ENCODE assay signal across 11 cellular contexts in the genomic region with DNA sequence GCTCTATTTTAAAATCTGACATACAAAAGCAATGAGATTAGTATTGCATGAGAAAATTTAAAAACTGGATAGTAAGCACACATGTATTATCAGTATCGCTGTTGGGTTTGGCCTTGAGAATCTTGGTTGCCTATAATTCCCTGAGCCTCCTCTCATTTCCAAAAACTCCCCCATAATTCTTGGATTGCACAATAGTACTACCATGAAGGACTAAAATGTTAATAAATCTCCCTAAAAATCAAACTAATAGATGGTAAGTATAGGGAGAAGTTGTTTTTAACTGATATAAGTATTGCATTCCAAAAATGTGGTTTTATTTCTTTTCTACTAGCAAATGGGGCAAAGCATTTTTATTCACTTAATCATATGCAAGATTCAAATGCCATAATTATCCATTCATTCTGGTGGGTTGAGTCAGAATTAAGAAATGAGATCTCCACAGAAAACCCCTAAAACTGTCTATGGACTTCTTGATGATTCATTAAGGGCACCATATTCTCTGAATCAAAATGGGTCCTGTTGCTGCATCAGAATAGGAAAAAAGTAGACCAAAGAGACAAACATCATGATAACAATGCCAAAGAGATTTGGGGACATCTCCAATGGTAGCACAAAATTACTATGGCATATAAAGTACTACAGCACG. TPM values are rescaled to one million over a fixed set of nuclear protein-coding genes. Genes with fewer than 3 reads are reported as not detected.
A peak's percentile ranks its signal among the peaks of the same experiment; 100 is the strongest.
DNase-seq lines count a peak whose midpoint lies in the region; ATAC-seq and FAIRE-seq lines count a peak whose summit lies in the region.
"Had no signal": no experiment of that assay in that cellular context is flagged by ENCODE, and none has a peak within 500 bp of the region (broad histone marks: within the 10 kb centered on the region; RNA-seq: fewer than 3 reads in every experiment).

No MANE protein-coding gene starts in this region.

- no peaks in the 10 kb centered on the region for H3K36me3 Mint-ChIP-seq in activated naive CD8-positive, alpha-beta T cell treated with anti-CD3 and anti-CD28 coated beads, Interleukin-2, amount 50 U/mL, for 24 hours (ENCODE audit: low read depth)
- peaks cover 20% of the 10 kb centered on the region for H3K36me3 Mint-ChIP-seq in T-cell

- intact Hi-C loops in Right ventricle myocardium superior (cut with DNase I) = no loop called here

- peak; percentile 93 for DNase-seq in GM04503 (ENCODE audit: low read depth)
- DNase-seq in activated naive CD8-positive, alpha-beta T cell treated with anti-CD3 and anti-CD28 coated beads, Interleukin-2, amount 50 U/mL, for 24 hours = no peak
- DNase-seq in kidney glomerular epithelial cell (lab: John Stamatoyannopoulos, UW) = peak; percentile 36
- no peak for DNase-seq in T-cell
- no peak for DNase-seq in Right ventricle myocardium superior
- no peak for DNase-seq in SIG-M5 (lab: John Stamatoyannopoulos, UW)
- DNase-seq: Caco-2, glutamatergic neuron, NCI-H1048 had no signal

- no peaks in the 10 kb centered on the region for H3K27me3 Mint-ChIP-seq in activated naive CD8-positive, alpha-beta T cell treated with anti-CD3 and anti-CD28 coated beads, Interleukin-2, amount 50 U/mL, for 24 hours
- no peaks in the 10 kb centered on the region for H3K27me3 Mint-ChIP-seq in T-cell

- POLR2A ChIA-PET in T-cell (lab: Charles Lee) = no interaction called here

- H3K9me3 Mint-ChIP-seq in activated naive CD8-positive, alpha-beta T cell treated with anti-CD3 and anti-CD28 coated beads, Interleukin-2, amount 50 U/mL, for 24 hours = no peaks in the 10 kb centered on the region
- H3K9me3 Mint-ChIP-seq in T-cell = no peaks in the 10 kb centered on the region

- H3K4me1 Mint-ChIP-seq in activated naive CD8-positive, alpha-beta T cell treated with anti-CD3 and anti-CD28 coated beads, Interleukin-2, amount 50 U/mL, for 24 hours = peaks cover 54% of the 10 kb centered on the region
- peaks cover 8 to 40% (median 34%) of the 10 kb centered on the region in 3 donors for H3K4me1 Mint-ChIP-seq in T-cell

- H3K4me3 Mint-ChIP-seq in activated naive CD8-positive, alpha-beta T cell treated with anti-CD3 and anti-CD28 coated beads, Interleukin-2, amount 50 U/mL, for 24 hours = peak overlapping the region; percentile 45
- no peak overlapping the region for H3K4me3 Mint-ChIP-seq in T-cell

- ATAC-seq in activated naive CD8-positive, alpha-beta T cell treated with anti-CD3 and anti-CD28 coated beads, Interleukin-2, amount 50 U/mL, for 24 hours = peak; percentile 51
- ATAC-seq in HG03378 (IDR thresholded peaks at IDR 0.05; ENCODE audit: unreplicated experiment) = no peak
- no peak for ATAC-seq in T-cell (replicated peaks in 1 of 4)
- ATAC-seq in Right ventricle myocardium superior (ENCODE audit: poor library complexity) = no peak

- CTCF ChIA-PET in T-cell (lab: Charles Lee) = no interaction called here

- peak; percentile 76 for FAIRE-seq in A204.1 (lab: Jason Lieb, UNC)

- peak overlapping the region; percentile 97 for H3K27ac Mint-ChIP-seq in activated naive CD8-positive, alpha-beta T cell treated with anti-CD3 and anti-CD28 coated beads, Interleukin-2, amount 50 U/mL, for 24 hours
- no peak overlapping the region for H3K27ac Mint-ChIP-seq in T-cell

RNA-seq across cellular contexts. Expression of a gene that starts 10.3 kb away (rescaled TPM):
- 1,000 to 10,000 TPM in 4 of 5 donors, 100 to 1,000 TPM in 1; 704 to 1,632 (median 1,212) TPM for total RNA-seq in T-cell
- 364 TPM for total RNA-seq in Right ventricle myocardium superior

RNA-seq across cellular contexts. Expression of a gene that starts 16.3 kb away (rescaled TPM):
- 10 to 100 TPM; 14.1 to 22.6 (median 20.5) TPM for total RNA-seq in T-cell
- total RNA-seq in Right ventricle myocardium superior = 4.5 TPM

Comparison
In these comparisons a context has a peak if more than half of its experiments do, and no peak if none do; other contexts are left out.
1. DNase-seq: peak in GM04503 (single experiment) and kidney glomerular epithelial cell (single experiment); none in activated naive CD8-positive, alpha-beta T cell treated with anti-CD3 and anti-CD28 coated beads, Interleukin-2, amount 50 U/mL, for 24 hours (single experiment), T-cell (0 of 34), Right ventricle myocardium superior (single experiment) and SIG-M5 (single experiment).